ENCODE assay signal across 8 cellular contexts in the genomic region with DNA sequence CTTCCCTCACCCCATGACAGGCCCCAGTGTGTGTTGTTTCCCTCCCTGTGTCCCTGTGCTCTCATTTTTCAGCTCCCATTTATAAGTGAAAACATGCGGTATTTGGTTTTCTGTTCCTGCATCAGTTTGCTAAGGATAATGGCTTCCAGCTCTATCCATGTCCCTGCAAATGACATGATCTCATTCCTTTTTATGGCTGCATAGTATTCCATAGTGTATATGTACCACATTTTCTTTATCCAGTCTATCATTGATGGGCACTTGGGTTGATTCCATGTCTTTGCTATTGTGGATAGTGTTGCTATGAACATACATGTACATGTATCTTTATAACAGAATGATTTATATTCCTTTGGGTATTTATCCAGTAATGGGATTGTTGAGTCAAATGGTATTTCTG.
DNase-seq lines count a peak whose midpoint lies in the region; ATAC-seq and TF ChIP-seq lines count a peak whose summit lies in the region.
"Not testable (repeated sequence)": the region's sequence is repeated elsewhere in the genome, so short reads cannot be mapped to it uniquely, and the experiment has no call there.

No MANE protein-coding gene starts in this region.

- not testable (repeated sequence) for ATAC-seq in SK-N-SH treated with all-trans-retinoic acid at 6 μM for 48 hours, heart left ventricle, right cardiac atrium

- peaks cover 51% of the 10 kb centered on the region for H3K4me1 ChIP-seq in HEK293 (ENCODE audit: control insufficient read depth, insufficient read depth, low read length)
- H3K4me1 ChIP-seq in heart left ventricle = peaks cover 13 to 93% (median 68%) of the 10 kb centered on the region in 12 donors
- H3K4me1 ChIP-seq in left ventricle myocardium inferior = peaks cover 98% of the 10 kb centered on the region
- peaks cover 22% of the 10 kb centered on the region for H3K4me1 ChIP-seq in right cardiac atrium (ENCODE audit: control insufficient read depth, insufficient read depth, low read length)
- peaks cover 15 to 24% (median 17%) of the 10 kb centered on the region in 3 donors for H3K4me1 ChIP-seq in skeletal muscle tissue (ENCODE audit: control insufficient read depth in 3 of 3, insufficient read depth in 3 of 3, low read length in 3 of 3)
- H3K4me1 ChIP-seq in thyroid gland = peaks cover 59 to 68% of the 10 kb centered on the region in 2 donors

- H3K9ac ChIP-seq in skeletal muscle tissue (ENCODE audit: low read depth in 1 of 3, low read length in 3 of 3) = not testable (repeated sequence)

- intact Hi-C loops in heart left ventricle (cut with DNase I) = loop anchor here in 3 of 10 donors (5.0 kb wide), 2 partner anchors 37 to 42 kb away; no protein-coding TSS in a partner anchor
- intact Hi-C loops in left ventricle myocardium inferior (cut with micrococcal nuclease); right cardiac atrium (cut with DNase I); thyroid gland (cut with DNase I): not testable (repeated sequence)

- 90 to 100% (median 94%) methylated on average over 1 of the region's 1 CpG for WGBS in heart left ventricle, 4 donors
- WGBS in right cardiac atrium = 95% methylated on average over 1 of the region's 1 CpG
- 96 to 97% methylated on average over 1 of the region's 1 CpG for WGBS in thyroid gland, 2 donors

- not testable (repeated sequence) for H3K27me3 ChIP-seq in heart left ventricle; left ventricle myocardium inferior (ENCODE audit: low read depth); right cardiac atrium (ENCODE audit: control insufficient read depth, insufficient read depth); skeletal muscle tissue (ENCODE audit: control insufficient read depth in 3 of 3, insufficient read depth in 3 of 3, low read length in 3 of 3); thyroid gland

- not testable (repeated sequence) for H3K27ac ChIP-seq in HEK293 (ENCODE audit: extremely low read depth, low read depth, low read length)
- H3K27ac ChIP-seq in heart left ventricle = peak overlapping the region; percentile 49 to 90 (median 82)
- H3K27ac ChIP-seq in left ventricle myocardium inferior (replicated peaks) = peak overlapping the region; percentile 91
- peak overlapping the region; percentile 43 for H3K27ac ChIP-seq in right cardiac atrium (ENCODE audit: low read length)
- H3K27ac ChIP-seq in skeletal muscle tissue (ENCODE audit: low read depth, low read length) = peak overlapping the region; percentile 74
- peak overlapping the region in 2 of 3 donors; percentile 57 to 58 for H3K27ac ChIP-seq in thyroid gland

- POLR2A ChIA-PET in HEK293 (lab: Yijun Ruan, JAX) = not testable (repeated sequence)

- not testable (repeated sequence) for DNase-seq in heart left ventricle; left ventricle myocardium inferior; right cardiac atrium; neural crest cell (ENCODE audit: low read depth, low spot score); thyroid gland

- H3K27me3 Mint-ChIP-seq in neural crest cell (ENCODE audit: low read depth) = not testable (repeated sequence)

- not testable (repeated sequence) for H3K36me3 ChIP-seq in HEK293 (ENCODE audit: control insufficient read depth in 2 of 2, insufficient read depth in 1 of 2, low read length in 2 of 2); heart left ventricle; left ventricle myocardium inferior; skeletal muscle tissue (ENCODE audit: control insufficient read depth in 3 of 3, insufficient read depth in 3 of 3, low read length in 3 of 3); thyroid gland

- not testable (repeated sequence) for TF ChIP-seq POLR2A in heart left ventricle (IDR thresholded peaks at IDR 0.05); thyroid gland (IDR thresholded peaks at IDR 0.05)

- CTCF ChIA-PET in HEK293 (lab: Yijun Ruan, JAX) = interaction anchor here (0.6 to 0.7 kb wide), 2 partner anchors 16 to 249 kb away, joined by 3 to 4 read pairs; no protein-coding TSS in a partner anchor

- H3K36me3 Mint-ChIP-seq in neural crest cell (ENCODE audit: low read depth) = not testable (repeated sequence)

- H3K9me3 Mint-ChIP-seq in neural crest cell = not testable (repeated sequence)

- not testable (repeated sequence) for H3K9me3 ChIP-seq in HEK293 (ENCODE audit: control insufficient read depth, insufficient read depth, low read depth, low read length); heart left ventricle; left ventricle myocardium inferior (replicated peaks); right cardiac atrium (ENCODE audit: control insufficient read depth, low read length); skeletal muscle tissue (ENCODE audit: control insufficient read depth in 3 of 3, low read length in 3 of 3); thyroid gland

- peak overlapping the region; percentile 24 for H3K27ac Mint-ChIP-seq in neural crest cell (ENCODE audit: unreplicated experiment)

- H3K4me3 ChIP-seq in HEK293 (ENCODE audit: low read depth, low read length); heart left ventricle; left ventricle myocardium inferior; right cardiac atrium (ENCODE audit: low read length); skeletal muscle tissue (ENCODE audit: low read length in 3 of 3); thyroid gland (replicated peaks in 1 of 3): not testable (repeated sequence)

- TF ChIP-seq CTCF in HEK293 (tag by site-specific recombination; IDR thresholded peaks at IDR 0.05); heart left ventricle (IDR thresholded peaks at IDR 0.05); left ventricle myocardium inferior (IDR thresholded peaks at IDR 0.05; ENCODE audit: borderline replicate concordance); neural crest cell (conservative IDR thresholded peaks at IDR 0.05); thyroid gland (IDR thresholded peaks at IDR 0.05): not testable (repeated sequence)

- H3K4me1 Mint-ChIP-seq in neural crest cell = peaks cover 11% of the 10 kb centered on the region

- H3K4me3 Mint-ChIP-seq in neural crest cell = not testable (repeated sequence)

TF ChIP-seq in HEK293, 187 proteins besides CTCF, POLR2A, EP300 and RAD21:
- TF ChIP-seq, protein P1, sequence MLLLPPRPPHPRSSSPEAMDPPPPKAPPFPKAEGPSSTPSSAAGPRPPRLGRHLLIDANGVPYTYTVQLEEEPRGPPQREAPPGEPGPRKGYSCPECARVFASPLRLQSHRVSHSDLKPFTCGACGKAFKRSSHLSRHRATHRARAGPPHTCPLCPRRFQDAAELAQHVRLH (tag by site-specific recombination; IDR thresholded peaks at IDR 0.05) = peak; percentile 77
- TF ChIP-seq ZNF146 (tag by site-specific recombination; IDR thresholded peaks at IDR 0.05) = peak; percentile 99

TF ChIP-seq in SK-N-SH treated with all-trans-retinoic acid at 6 μM for 48 hours, 23 proteins besides CTCF, POLR2A, EP300 and RAD21:
- peak; percentile 55; the same call in 1 of the 2 replicates for TF ChIP-seq ZNF8 (CRISPR knock-in tag; IDR thresholded peaks at IDR 0.05)
TF ChIP-seq in SK-N-SH treated with all-trans-retinoic acid at 6 μM for 48 hours: peak in this region for 1; not testable (repeated sequence) for 22.
